ENCODE assay signal across 20 cellular contexts in the genomic region with DNA sequence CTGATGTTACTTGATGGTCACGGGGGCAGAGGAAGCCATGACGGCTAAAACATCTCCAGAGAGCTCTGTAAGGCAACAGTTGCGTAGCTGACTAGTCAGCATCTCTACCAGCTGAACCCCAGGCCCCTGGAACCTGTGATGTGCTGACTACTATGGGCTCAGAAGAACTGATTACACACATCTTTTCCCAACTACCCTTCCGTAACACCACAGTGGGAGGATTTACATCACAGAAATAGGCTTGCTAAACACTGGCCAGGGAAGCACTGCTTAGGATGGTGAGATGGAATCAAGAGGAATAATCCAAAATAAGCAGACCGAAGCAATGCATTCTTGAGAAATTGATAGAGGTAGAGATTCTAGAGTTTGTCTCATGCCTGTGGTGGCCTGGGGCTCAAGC.
DNase-seq lines count a peak whose midpoint lies in the region; FAIRE-seq and TF ChIP-seq lines count a peak whose summit lies in the region.
"Had no signal": no experiment of that assay in that cellular context is flagged by ENCODE, and none has a peak within 500 bp of the region (broad histone marks: within the 10 kb centered on the region; RNA-seq: fewer than 3 reads in every experiment).

No MANE protein-coding gene starts in this region.

- peaks cover 51% of the 10 kb centered on the region for H3K4me1 Mint-ChIP-seq in activated T-helper 2 cell treated with anti-CD3 and anti-CD28 coated beads, Interferon-gamma antibody, Interleukin-2, Interleukin-4, amounts not matched to agents 10 μg/mL and 5 μg/mL and 100 μg/mL, durations not matched to agents 14 hours and 24 hours and 36 hours (ENCODE audit: low read depth)

- POLR2A ChIA-PET in AG04450 (lab: Yijun Ruan, JAX): interaction anchor here (1.2 to 1.6 kb wide), 4 partner anchors 8 to 148 kb away, joined by 3 to 8 read pairs (median 6); a partner anchor contains a TSS

- peaks cover 18% of the 10 kb centered on the region for H3K79me2 ChIP-seq in keratinocyte (ENCODE audit: control insufficient read depth, insufficient read depth, low read length)

- H3K36me3 Mint-ChIP-seq in activated T-helper 2 cell treated with anti-CD3 and anti-CD28 coated beads, Interferon-gamma antibody, Interleukin-2, Interleukin-4, amounts not matched to agents 10 μg/mL and 5 μg/mL and 100 μg/mL, durations not matched to agents 14 hours and 24 hours and 36 hours (ENCODE audit: low read depth): peaks cover 62% of the 10 kb centered on the region
- H3K36me3 Mint-ChIP-seq: CD4-positive, alpha-beta memory T cell had no signal

- no peaks in the 10 kb centered on the region for H3K9me3 ChIP-seq in AG04450 (ENCODE audit: control insufficient read depth, insufficient read depth, low read length)
- no peaks in the 10 kb centered on the region for H3K9me3 ChIP-seq in HUES48 (ENCODE audit: control insufficient read depth, insufficient read depth, low read length)
- no peaks in the 10 kb centered on the region for H3K9me3 ChIP-seq in keratinocyte (ENCODE audit: control insufficient read depth, low read depth, low read length)
- no peaks in the 10 kb centered on the region for H3K9me3 ChIP-seq in HAP-1
- H3K9me3 ChIP-seq: thoracic aorta had no signal

- H3K9me3 Mint-ChIP-seq in activated T-helper 2 cell treated with anti-CD3 and anti-CD28 coated beads, Interferon-gamma antibody, Interleukin-2, Interleukin-4, amounts not matched to agents 10 μg/mL and 5 μg/mL and 100 μg/mL, durations not matched to agents 14 hours and 24 hours and 36 hours: no peaks in the 10 kb centered on the region
- H3K9me3 Mint-ChIP-seq: CD4-positive, alpha-beta memory T cell had no signal

- H3K27ac ChIP-seq in AG04450 (ENCODE audit: low read depth, low read length): peak overlapping the region; percentile 39
- H3K27ac ChIP-seq in HUES48 (ENCODE audit: low read depth, low read length): peak overlapping the region; percentile 56
- H3K27ac ChIP-seq in keratinocyte (ENCODE audit: control insufficient read depth, insufficient read depth, low read length): peak overlapping the region; percentile 80
- H3K27ac ChIP-seq: thoracic aorta had no signal

- H3K4me3 Mint-ChIP-seq in activated T-helper 2 cell treated with anti-CD3 and anti-CD28 coated beads, Interferon-gamma antibody, Interleukin-2, Interleukin-4, amounts not matched to agents 10 μg/mL and 5 μg/mL and 100 μg/mL, durations not matched to agents 14 hours and 24 hours and 36 hours (ENCODE audit: low read depth): no peak overlapping the region
- H3K4me3 Mint-ChIP-seq: activated CD4-positive, alpha-beta T cell treated with anti-CD3 and anti-CD28 coated beads for 36 hours; CD4-positive, alpha-beta memory T cell had no signal

- intact Hi-C loops in activated T-helper 2 cell treated with anti-CD3 and anti-CD28 coated beads, Interferon-gamma antibody, Interleukin-2, Interleukin-4, amounts not matched to agents 10 μg/mL and 5 μg/mL and 100 μg/mL, durations not matched to agents 14 hours and 24 hours and 36 hours (cut with micrococcal nuclease): no loop called here

- TF ChIP-seq CTCF in AG04450 (IDR thresholded peaks at IDR 0.05; ENCODE audit: low read depth, low read length) (no peak), keratinocyte (optimal IDR thresholded peaks at IDR 0.05 in 1 of 3, IDR thresholded peaks at IDR 0.05 in 1 of 3, conservative IDR thresholded peaks at IDR 0.05 in 1 of 3; ENCODE audit: extremely low read depth in 1 of 3, insufficient read depth in 2 of 3, low read length in 3 of 3) (no peak)

- no peak overlapping the region for H2AFZ ChIP-seq in keratinocyte (ENCODE audit: control insufficient read depth, low read length)

- CTCF ChIA-PET in AG04450 (lab: Charles Lee): no interaction called here

- no peak overlapping the region for H3K4me3 ChIP-seq in AG04450 (ENCODE audit: low read depth, low read length)
- no peak overlapping the region for H3K4me3 ChIP-seq in HUES48 (ENCODE audit: low read depth, low read length)
- no peak overlapping the region for H3K4me3 ChIP-seq in keratinocyte (ENCODE audit: control insufficient read depth in 2 of 3, extremely low read depth in 1 of 3, insufficient read depth in 2 of 3, low read depth in 1 of 3, low read length in 3 of 3)
- H3K4me3 ChIP-seq in HAP-1: no peak overlapping the region
- H3K4me3 ChIP-seq: skin epidermis, thoracic aorta had no signal

- H3K4me1 ChIP-seq in HUES48 (ENCODE audit: control insufficient read depth, insufficient read depth, low read length): peaks cover 31% of the 10 kb centered on the region
- peaks cover 32% of the 10 kb centered on the region for H3K4me1 ChIP-seq in keratinocyte (ENCODE audit: control insufficient read depth, extremely low read depth, insufficient read depth, low read length)
- H3K4me1 ChIP-seq in HAP-1: no peaks in the 10 kb centered on the region

- no peak for DNase-seq in AG04450 (ENCODE audit: low read depth, low spot score)
- DNase-seq in activated T-helper 2 cell treated with anti-CD3 and anti-CD28 coated beads, Interferon-gamma antibody, Interleukin-2, Interleukin-4, amounts not matched to agents 10 μg/mL and 5 μg/mL and 100 μg/mL, durations not matched to agents 14 hours and 24 hours and 36 hours (ENCODE audit: low spot score): no peak
- DNase-seq in keratinocyte (ENCODE audit: low read depth, low spot score): no peak
- DNase-seq in HAP-1 (ENCODE audit: low spot score in 2 of 2): no peak
- DNase-seq in GF-D8 (lab: John Stamatoyannopoulos, UW): no peak
- DNase-seq in NCI-H1436 treated with DMSO at 0.1 percent for 48 hours (lab: John Stamatoyannopoulos, UW): no peak
- DNase-seq in NCI-H510A (lab: John Stamatoyannopoulos, UW): no peak
- DNase-seq: activated CD4-positive, alpha-beta T cell treated with anti-CD3 and anti-CD28 coated beads for 36 hours; activated naive CD4-positive, alpha-beta T cell treated with anti-CD3 and anti-CD28 coated beads, Interleukin-2, amount 50 U/mL, for 16 hours; activated T-cell treated with anti-CD3 and anti-CD28 coated beads, Interleukin-2, amount 50 U/mL, for 72 hours; anterior cingulate cortex; CD4-positive, alpha-beta memory T cell; central memory CD4-positive, alpha-beta T cell; left ventricle myocardium superior; stimulated activated CD4-positive, alpha-beta T cell treated with anti-CD3 and anti-CD28 coated beads, Interleukin-2, amount 100 ng/mL, for 24 hours; stimulated activated naive CD4-positive, alpha-beta T cell; SW 1271 had no signal

- no peak overlapping the region for H3K9ac ChIP-seq in HUES48 (ENCODE audit: low read depth, low read length)
- H3K9ac ChIP-seq in keratinocyte (ENCODE audit: control insufficient read depth, extremely low read depth, insufficient read depth, low read length): no peak overlapping the region

- no peak overlapping the region for H3K4me2 ChIP-seq in keratinocyte (ENCODE audit: control insufficient read depth, extremely low read depth, insufficient read depth, low read depth, low read length)

- in situ Hi-C loops in HAP-1 (cut with MboI; ENCODE audit: low sequenced_read_pairs): no loop called here

- H3K27me3 Mint-ChIP-seq in activated T-helper 2 cell treated with anti-CD3 and anti-CD28 coated beads, Interferon-gamma antibody, Interleukin-2, Interleukin-4, amounts not matched to agents 10 μg/mL and 5 μg/mL and 100 μg/mL, durations not matched to agents 14 hours and 24 hours and 36 hours (ENCODE audit: low read depth): no peaks in the 10 kb centered on the region

- peak overlapping the region; percentile 82 for H3K27ac Mint-ChIP-seq in activated T-helper 2 cell treated with anti-CD3 and anti-CD28 coated beads, Interferon-gamma antibody, Interleukin-2, Interleukin-4, amounts not matched to agents 10 μg/mL and 5 μg/mL and 100 μg/mL, durations not matched to agents 14 hours and 24 hours and 36 hours
- H3K27ac Mint-ChIP-seq: CD4-positive, alpha-beta memory T cell had no signal

- H4K20me1 ChIP-seq in keratinocyte (ENCODE audit: control insufficient read depth, extremely low read depth, insufficient read depth, low read length): no peaks in the 10 kb centered on the region

- H3K27me3 ChIP-seq in AG04450 (ENCODE audit: control insufficient read depth, insufficient read depth, low read length): no peaks in the 10 kb centered on the region
- H3K27me3 ChIP-seq in HUES48 (ENCODE audit: control insufficient read depth, insufficient read depth, low read length): no peaks in the 10 kb centered on the region
- no peaks in the 10 kb centered on the region for H3K27me3 ChIP-seq in keratinocyte (ENCODE audit: control insufficient read depth, extremely low read depth, insufficient read depth, low read length)
- H3K27me3 ChIP-seq in HAP-1 (ENCODE audit: low read depth): no peaks in the 10 kb centered on the region

- FAIRE-seq in keratinocyte (lab: Jason Lieb, UNC): no peak

- no peaks in the 10 kb centered on the region for H3K9me1 ChIP-seq in keratinocyte (ENCODE audit: control insufficient read depth, extremely low read depth, insufficient read depth, low read length)

- dilution Hi-C loops in keratinocyte (cut with MboI; ENCODE audit: extremely low pct_ligation_motif_present, low sequenced_read_pairs): no loop called here

- peaks cover 26% of the 10 kb centered on the region for H3K36me3 ChIP-seq in HUES48 (ENCODE audit: control insufficient read depth, insufficient read depth, low read length)
- H3K36me3 ChIP-seq in keratinocyte (ENCODE audit: control insufficient read depth in 2 of 2, extremely low read depth in 1 of 2, insufficient read depth in 2 of 2, low read length in 2 of 2): peaks cover 19 to 20% of the 10 kb centered on the region in 2 experiments
- H3K36me3 ChIP-seq in HAP-1 (replicated peaks): no peaks in the 10 kb centered on the region; the same call in 1 of the 2 replicates
